Comparison of ENCODE assay signal across 8 cellular contexts in genomic region chrX:12791253-12792228, GRCh38. TPM values are rescaled to one million over a fixed set of nuclear protein-coding genes. Genes with fewer than 3 reads are reported as not detected.
A peak's percentile ranks its signal among the peaks of the same experiment; 100 is the strongest.
DNase-seq lines count a peak whose midpoint lies in the region; ATAC-seq and TF ChIP-seq lines count a peak whose summit lies in the region.

TSS of gene PRPS2 (plus strand) at chrX:12791412. CDS start at chrX:12791498, 86 bp downstream.

- H3K27me3 ChIP-seq in A673 (replicated peaks; ENCODE audit: insufficient read depth, low read depth, low read length, poor library complexity), result no peaks in the 10 kb centered on the region

- H3K9me3 ChIP-seq in A673 (ENCODE audit: low read depth, low read length, poor library complexity, severe bottlenecking), result no peaks in the 10 kb centered on the region

- H3K36me3 ChIP-seq in A673 (ENCODE audit: insufficient read depth, low read length, poor library complexity, severe bottlenecking), result no peaks in the 10 kb centered on the region

- TF ChIP-seq CTCF in A673 (conservative IDR thresholded peaks at IDR 0.05; ENCODE audit: low read depth, low read length), result no peak

- no TSS peak for BruUV-seq in A673 (replicated peaks; lab: Mats Ljungman, UMichigan)

- peak within 1 kb of the TSS; percentile 65 for H3K4me3 ChIP-seq in A673 (ENCODE audit: low read depth, low read length, poor library complexity, severe bottlenecking)

- POLR2A ChIA-PET in A673 (lab: Charles Lee; ENCODE audit: low non-redundant PET), result interaction anchor here (0.7 kb wide), 1 partner anchor 9 kb away, joined by 4 read pairs; no protein-coding TSS in a partner anchor

- in situ Hi-C loops in GM18951 (cut with MboI; ENCODE audit: low sequenced_read_pairs, unreplicated experiment), result no loop called here

- CTCF ChIA-PET in A673 (lab: Charles Lee), result interaction anchor here (0.6 to 1.1 kb wide), 4 partner anchors 20 to 1177 kb away, joined by 3 to 6 read pairs (median 4); no protein-coding TSS in a partner anchor

- peak; percentile 71 for TF ChIP-seq POLR2A in GM18951 (IDR thresholded peaks at IDR 0.05; ENCODE audit: extremely low read depth, insufficient read depth, insufficient read length)
- peak; percentile 55 for TF ChIP-seq POLR2A in erythroblast (IDR thresholded peaks at IDR 0.05; ENCODE audit: low read length)

- ATAC-seq in HG03196 (IDR thresholded peaks at IDR 0.05; ENCODE audit: unreplicated experiment), result peak; percentile 75

- H3K4me1 ChIP-seq in A673 (ENCODE audit: insufficient read depth, low read length, poor library complexity, severe bottlenecking), result no peaks in the 10 kb centered on the region

- peak within 1 kb of the TSS; percentile 61 for H3K27ac ChIP-seq in A673 (ENCODE audit: low read depth, low read length, poor library complexity, severe bottlenecking)

- intact Hi-C loops in A673 (cut with micrococcal nuclease; ENCODE audit: unreplicated experiment), result no loop called here

- DNase-seq in A673 (ENCODE audit: low spot score), result peak; percentile 72
- peak; percentile 37 for DNase-seq in NOMO-1 treated with DMSO at 0.1 percent for 48 hours (lab: John Stamatoyannopoulos, UW; ENCODE audit: unreplicated experiment)
- peak; percentile 76 for DNase-seq in activated CD8-positive, alpha-beta memory T cell treated with anti-CD3 and anti-CD28 coated beads, Interleukin-2, amount 50 U/mL, for 48 hours
- peak; percentile 72 to 76 for DNase-seq in erythroblast (lab: John Stamatoyannopoulos, UW)
- DNase-seq in myocyte (ENCODE audit: low read depth), result peak; percentile 35
- peak; percentile 52 to 65 for DNase-seq in stimulated activated CD8-positive, alpha-beta memory T cell treated with anti-CD3 and anti-CD28 coated beads, Interleukin-7, amount 100 ng/mL, for 4 hours (ENCODE audit: low read depth in 2 of 2)

RNA-seq across cellular contexts. Expression of gene PRPS2, which starts in this region (rescaled TPM):
- total RNA-seq in A673 (2021) (38.9 and 41.2 TPM in 2 replicates), myocyte (6.5 and 7.3 TPM in 2 replicates)
- 9.5 TPM for polyA plus RNA-seq in myocyte (2012)

Comparison
In these comparisons a context has a peak if more than half of its experiments do, and no peak if none do; other contexts are left out.
1. Peak in every context shown above with its lines: DNase-seq, ATAC-seq, H3K4me3 ChIP-seq and H3K27ac ChIP-seq.